In the genomic region with DNA sequence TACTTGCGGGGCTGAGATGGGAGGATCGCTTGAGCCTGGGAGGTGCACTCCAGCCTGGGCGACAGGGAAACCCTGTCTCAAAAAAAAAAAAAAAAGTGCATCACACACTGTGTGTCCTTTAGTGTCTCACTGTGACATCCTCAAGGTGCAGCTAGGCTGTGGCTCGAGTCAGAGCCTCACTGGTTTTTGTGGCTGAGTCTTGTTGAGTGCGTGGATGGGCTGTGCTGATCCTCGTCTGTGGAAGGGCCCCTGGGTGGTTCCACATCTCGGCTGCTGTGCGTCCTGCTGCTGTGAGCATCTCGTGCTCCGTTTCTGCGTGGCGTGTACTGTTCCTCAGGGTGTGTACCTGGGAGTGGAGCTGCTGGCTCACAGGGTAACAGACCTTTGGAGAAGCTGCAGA, we compare ENCODE assay signal across 8 cellular contexts. TPM values are rescaled to one million over a fixed set of nuclear protein-coding genes. Genes with fewer than 3 reads are reported as not detected.
DNase-seq lines count a peak whose midpoint lies in the region; ATAC-seq and TF ChIP-seq lines count a peak whose summit lies in the region.
"Had no signal": no experiment of that assay in that cellular context is flagged by ENCODE, and none has a peak within 500 bp of the region (broad histone marks: within the 10 kb centered on the region; RNA-seq: fewer than 3 reads in every experiment).

No MANE protein-coding gene starts in this region.

- TF ChIP-seq POLR2A in heart left ventricle (IDR thresholded peaks at IDR 0.05) (no peak), esophagus squamous epithelium (IDR thresholded peaks at IDR 0.05) (no peak)

- no peak overlapping the region for H3K4me3 ChIP-seq in heart left ventricle
- H3K4me3 ChIP-seq in esophagus squamous epithelium = no peak overlapping the region

- TF ChIP-seq CTCF in heart left ventricle (IDR thresholded peaks at IDR 0.05) (no peak), esophagus squamous epithelium (IDR thresholded peaks at IDR 0.05) (no peak)

- intact Hi-C loops in heart left ventricle (cut with DNase I) (no loop called here), left cardiac atrium (cut with DNase I) (no loop called here), esophagus squamous epithelium (cut with DNase I) (no loop called here)

- H3K36me3 ChIP-seq in heart left ventricle = peaks cover 0 to 27% (median 18%) of the 10 kb centered on the region in 9 donors
- peaks cover 12 to 46% (median 13%) of the 10 kb centered on the region in 3 donors for H3K36me3 ChIP-seq in esophagus squamous epithelium

- 72 to 79% (median 77%) methylated on average over 12 of the region's 12 CpGs for WGBS in heart left ventricle, 4 donors
- 55 to 74% methylated on average over 12 of the region's 12 CpGs for WGBS in esophagus squamous epithelium, 2 donors

- H3K27ac ChIP-seq in heart left ventricle = peak overlapping the region in 11 of 12 donors; percentile 37 to 96 (median 87)
- H3K27ac ChIP-seq in esophagus squamous epithelium = peak overlapping the region in 3 of 4 donors; percentile 80 to 96 (median 90)
- H3K27ac ChIP-seq in temporal lobe (ENCODE audit: low read depth, low read length) = peak overlapping the region; percentile 17

- ATAC-seq in heart left ventricle (no peak), left cardiac atrium (no peak)

- H3K9me3 ChIP-seq in heart left ventricle (no peaks in the 10 kb centered on the region), esophagus squamous epithelium (no peaks in the 10 kb centered on the region)

- H3K4me1 ChIP-seq in heart left ventricle = peaks cover 21 to 97% (median 83%) of the 10 kb centered on the region in 12 donors
- peaks cover 36 to 97% (median 73%) of the 10 kb centered on the region in 3 donors for H3K4me1 ChIP-seq in esophagus squamous epithelium

- H3K27me3 ChIP-seq in heart left ventricle (no peaks in the 10 kb centered on the region), esophagus squamous epithelium (no peaks in the 10 kb centered on the region)

- DNase-seq in heart left ventricle (no peak), left cardiac atrium (no peak), esophagus squamous epithelium (lab: John Stamatoyannopoulos, UW) (no peak), NCI-H526 treated with DMSO at 0.1 percent for 48 hours (lab: John Stamatoyannopoulos, UW) (no peak), NCI-H446 treated with DMSO at 0.1 percent for 48 hours (lab: John Stamatoyannopoulos, UW) (no peak)
- DNase-seq: NCI-H510A treated with DMSO at 0.1 percent for 48 hours; stimulated activated CD4-positive, alpha-beta T cell treated with anti-CD3 and anti-CD28 coated beads, Interleukin-1b, Interleukin-23, amount 100 ng/mL, for 48 hours had no signal

RNA-seq across cellular contexts. Expression of a gene that starts 11.2 kb away (rescaled TPM):
- total RNA-seq in heart left ventricle = 10 to 100 TPM; 44.7 to 92.0 (median 50.7) TPM
- 10 to 100 TPM; 49.1 to 56.4 TPM for polyA plus RNA-seq in heart left ventricle
- total RNA-seq in left cardiac atrium = 10 to 100 TPM; 48.2 to 53.0 TPM
- total RNA-seq in esophagus squamous epithelium = 10 to 100 TPM; 59.3 to 68.5 (median 61.6) TPM
- 30.0 TPM for total RNA-seq in temporal lobe

RNA-seq across cellular contexts. Expression of a gene that starts 21.0 kb away (rescaled TPM):
- total RNA-seq in heart left ventricle (1 to 10 TPM in 6 of 9 donors, under 1 TPM in 3; 0.60 to 2.2 (median 1.8) TPM), left cardiac atrium (1 to 10 TPM; 1.6 to 3.8 TPM), esophagus squamous epithelium (1 to 10 TPM in 3 of 4 donors, under 1 TPM in 1; 0.38 to 1.6 (median 1.2) TPM), temporal lobe (6.4 TPM)
- 1 to 10 TPM; 1.0 to 1.6 TPM for polyA plus RNA-seq in heart left ventricle

RNA-seq across cellular contexts. Expression of a gene that starts 24.8 kb away (rescaled TPM):
- total RNA-seq in heart left ventricle = 100 to 1,000 TPM; 201 to 584 (median 450) TPM
- polyA plus RNA-seq in heart left ventricle = 1,000 to 10,000 TPM in 1 of 2 donors, 100 to 1,000 TPM in 1; 459 to 1,034 TPM
- 100 to 1,000 TPM; 540 to 639 TPM for total RNA-seq in left cardiac atrium
- total RNA-seq in esophagus squamous epithelium = 100 to 1,000 TPM in 3 of 4 donors, 10 to 100 TPM in 1; 83.4 to 171 (median 132) TPM
- 27.5 TPM for total RNA-seq in temporal lobe

RNA-seq across cellular contexts. Expression of a gene that starts 31.6 kb away (rescaled TPM):
- total RNA-seq in heart left ventricle (100 to 1,000 TPM in 1 of 9 donors, 10 to 100 TPM in 8; 25.8 to 115 (median 60.5) TPM), left cardiac atrium (100 to 1,000 TPM in 1 of 2 donors, 10 to 100 TPM in 1; 58.7 to 148 TPM), esophagus squamous epithelium (10 to 100 TPM; 12.4 to 65.0 (median 40.4) TPM), temporal lobe (22.6 TPM)
- 10 to 100 TPM; 31.5 to 33.6 TPM for polyA plus RNA-seq in heart left ventricle

RNA-seq across cellular contexts. Expression of a gene that starts 42.7 kb away (rescaled TPM):
- total RNA-seq in heart left ventricle (10 to 100 TPM in 8 of 9 donors, 1 to 10 TPM in 1; 9.9 to 78.9 (median 20.0) TPM), left cardiac atrium (10 to 100 TPM; 27.2 to 64.2 TPM), esophagus squamous epithelium (10 to 100 TPM; 31.3 to 84.3 (median 68.3) TPM), temporal lobe (5.2 TPM)
- 10 to 100 TPM; 10.1 to 18.7 TPM for polyA plus RNA-seq in heart left ventricle

Comparison
In these comparisons a context has a peak if more than half of its experiments do, and no peak if none do; other contexts are left out.
1. H3K27ac ChIP-seq: peak in every context shown above with its lines; median percentile 90 in esophagus squamous epithelium; 87 in heart left ventricle; 17 in temporal lobe.